ENCODE assay signal across 18 cellular contexts in the genomic region with DNA sequence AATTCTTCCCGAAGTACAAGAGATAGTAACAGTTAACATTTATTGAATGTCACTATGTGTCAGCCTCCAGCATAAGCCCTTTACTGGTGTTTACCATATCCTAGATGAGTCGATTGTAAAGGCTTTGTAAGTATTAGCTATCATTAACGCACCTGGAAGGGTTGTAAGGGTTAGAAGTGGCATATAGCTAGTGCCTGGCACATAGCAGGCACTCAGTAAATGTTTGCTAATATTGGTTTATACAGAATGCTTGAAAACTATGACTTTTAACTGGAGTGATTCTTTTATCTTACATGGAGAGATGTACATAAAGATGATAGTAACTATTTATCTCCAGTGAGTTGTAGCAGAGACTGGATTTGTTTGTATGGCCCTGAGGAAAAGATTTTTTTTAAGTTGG. TPM values are rescaled to one million over a fixed set of nuclear protein-coding genes. Genes with fewer than 3 reads are reported as not detected.
DNase-seq lines count a peak whose midpoint lies in the region; ATAC-seq, FAIRE-seq and TF ChIP-seq lines count a peak whose summit lies in the region.
"Had no signal": no experiment of that assay in that cellular context is flagged by ENCODE, and none has a peak within 500 bp of the region (broad histone marks: within the 10 kb centered on the region; RNA-seq: fewer than 3 reads in every experiment).

No MANE protein-coding gene starts in this region.

- peak overlapping the region; percentile 6 for H3K27ac Mint-ChIP-seq in nephron progenitor cell
- no peak overlapping the region for H3K27ac Mint-ChIP-seq in activated CD4-positive, alpha-beta T cell treated with anti-CD3 and anti-CD28 coated beads for 36 hours
- no peak overlapping the region for H3K27ac Mint-ChIP-seq in activated CD4-positive, alpha-beta memory T cell treated with anti-CD3 and anti-CD28 coated beads for 36 hours
- H3K27ac Mint-ChIP-seq: H9 had no signal

- H3K79me2 ChIP-seq in hepatocyte: no peaks in the 10 kb centered on the region

- peaks cover 1% of the 10 kb centered on the region for H3K9me3 Mint-ChIP-seq in nephron progenitor cell
- H3K9me3 Mint-ChIP-seq in activated CD4-positive, alpha-beta T cell treated with anti-CD3 and anti-CD28 coated beads for 36 hours (ENCODE audit: low read depth): peaks cover 1% of the 10 kb centered on the region
- peaks cover 3% of the 10 kb centered on the region for H3K9me3 Mint-ChIP-seq in activated CD4-positive, alpha-beta memory T cell treated with anti-CD3 and anti-CD28 coated beads for 36 hours
- H3K9me3 Mint-ChIP-seq: H9 had no signal

- CTCF ChIA-PET in activated CD4-positive, alpha-beta T cell treated with anti-CD3 and anti-CD28 coated beads for 36 hours (lab: Charles Lee): interaction anchor here (1.1 to 2.1 kb wide), 2 partner anchors 19 to 31 kb away, joined by 4 to 5 read pairs; no protein-coding TSS in a partner anchor
- CTCF ChIA-PET in activated CD4-positive, alpha-beta memory T cell treated with anti-CD3 and anti-CD28 coated beads for 36 hours (lab: Charles Lee): interaction anchor here (0.8 kb wide), 1 partner anchor 18 kb away, joined by 3 read pairs; no protein-coding TSS in a partner anchor

- no peak overlapping the region for H3K4me3 ChIP-seq in hepatocyte

- no peaks in the 10 kb centered on the region for H3K9me2 ChIP-seq in hepatocyte (replicated peaks; ENCODE audit: insufficient read depth)

- ATAC-seq in activated CD4-positive, alpha-beta T cell treated with anti-CD3 and anti-CD28 coated beads for 36 hours: no peak
- ATAC-seq in GM19467 (IDR thresholded peaks at IDR 0.05; ENCODE audit: unreplicated experiment): no peak
- ATAC-seq: HCT116 had no signal

- peak overlapping the region; percentile 25 for H3K27ac ChIP-seq in hepatocyte

- intact Hi-C loops in activated CD4-positive, alpha-beta T cell treated with anti-CD3 and anti-CD28 coated beads for 36 hours (cut with DNase I, micrococcal nuclease): no loop called here
- intact Hi-C loops in activated CD4-positive, alpha-beta memory T cell treated with anti-CD3 and anti-CD28 coated beads for 36 hours (cut with micrococcal nuclease): no loop called here

- WGBS in hepatocyte (ENCODE audit: low lambda C conversion rate, missing lambda C conversion rate): 20% methylated on average over 3 of the region's 3 CpGs

- H3K4me1 Mint-ChIP-seq in nephron progenitor cell: peaks cover 7% of the 10 kb centered on the region
- no peaks in the 10 kb centered on the region for H3K4me1 Mint-ChIP-seq in activated CD4-positive, alpha-beta T cell treated with anti-CD3 and anti-CD28 coated beads for 36 hours
- H3K4me1 Mint-ChIP-seq in activated CD4-positive, alpha-beta memory T cell treated with anti-CD3 and anti-CD28 coated beads for 36 hours (ENCODE audit: low read depth): no peaks in the 10 kb centered on the region
- H3K4me1 Mint-ChIP-seq: CD4-positive, alpha-beta memory T cell; H9 had no signal

- H4K20me1 ChIP-seq in hepatocyte (ENCODE audit: insufficient read depth, poor library complexity, severe bottlenecking): no peaks in the 10 kb centered on the region

- TF ChIP-seq POLR2A in H54 (IDR thresholded peaks at IDR 0.05; ENCODE audit: low read depth, low read length): no peak

- H3K4me2 ChIP-seq in hepatocyte: no peak overlapping the region

- peaks cover 9% of the 10 kb centered on the region for H3K4me1 ChIP-seq in hepatocyte (ENCODE audit: insufficient read depth)

- no peak overlapping the region for H3K4me3 Mint-ChIP-seq in nephron progenitor cell
- H3K4me3 Mint-ChIP-seq in activated CD4-positive, alpha-beta T cell treated with anti-CD3 and anti-CD28 coated beads for 36 hours: no peak overlapping the region
- no peak overlapping the region for H3K4me3 Mint-ChIP-seq in activated CD4-positive, alpha-beta memory T cell treated with anti-CD3 and anti-CD28 coated beads for 36 hours
- H3K4me3 Mint-ChIP-seq: CD4-positive, alpha-beta memory T cell; H9 had no signal

- H3K27me3 ChIP-seq in hepatocyte: no peaks in the 10 kb centered on the region

- POLR2A ChIA-PET in activated CD4-positive, alpha-beta T cell treated with anti-CD3 and anti-CD28 coated beads for 36 hours (lab: Charles Lee): no interaction called here
- POLR2A ChIA-PET in activated CD4-positive, alpha-beta memory T cell treated with anti-CD3 and anti-CD28 coated beads for 36 hours (lab: Charles Lee): no interaction called here

- H2AFZ ChIP-seq in hepatocyte: no peak overlapping the region

- no peaks in the 10 kb centered on the region for H3K9me3 ChIP-seq in hepatocyte (ENCODE audit: low read depth)

- no peaks in the 10 kb centered on the region for H3K27me3 Mint-ChIP-seq in nephron progenitor cell (ENCODE audit: low read depth, poor library complexity)
- H3K27me3 Mint-ChIP-seq in activated CD4-positive, alpha-beta T cell treated with anti-CD3 and anti-CD28 coated beads for 36 hours: peaks cover 4% of the 10 kb centered on the region
- no peaks in the 10 kb centered on the region for H3K27me3 Mint-ChIP-seq in activated CD4-positive, alpha-beta memory T cell treated with anti-CD3 and anti-CD28 coated beads for 36 hours

- peak; percentile 65 for FAIRE-seq in H54 (lab: Jason Lieb, UNC)
- FAIRE-seq: GM12891, GM18507, H1 had no signal

- DNase-seq in H54 (ENCODE audit: insufficient read length, low spot score): no peak
- no peak for DNase-seq in hepatocyte (ENCODE audit: low spot score)
- DNase-seq in nephron progenitor cell: no peak
- no peak for DNase-seq in GM10266 (ENCODE audit: extremely low spot score)
- DNase-seq in activated CD4-positive, alpha-beta T cell treated with anti-CD3 and anti-CD28 coated beads for 36 hours: no peak
- DNase-seq in activated CD4-positive, alpha-beta memory T cell treated with anti-CD3 and anti-CD28 coated beads for 36 hours: no peak
- DNase-seq: C1 segment of cervical spinal cord; CD4-positive, alpha-beta memory T cell; COR-L47; DMS79; EL; GDM1; H9 had no signal

- TF ChIP-seq CTCF in hepatocyte (IDR thresholded peaks at IDR 0.05; ENCODE audit: poor library complexity): no peak
- no peak for TF ChIP-seq CTCF in nephron progenitor cell (IDR thresholded peaks at IDR 0.05)
- no peak for TF ChIP-seq CTCF in GM10266 (IDR thresholded peaks at IDR 0.05; ENCODE audit: control insufficient read depth, insufficient read depth, low read depth, missing control alignments)

- H3K36me3 Mint-ChIP-seq in nephron progenitor cell (ENCODE audit: low read depth): no peaks in the 10 kb centered on the region
- H3K36me3 Mint-ChIP-seq in activated CD4-positive, alpha-beta T cell treated with anti-CD3 and anti-CD28 coated beads for 36 hours (ENCODE audit: low read depth): no peaks in the 10 kb centered on the region
- no peaks in the 10 kb centered on the region for H3K36me3 Mint-ChIP-seq in activated CD4-positive, alpha-beta memory T cell treated with anti-CD3 and anti-CD28 coated beads for 36 hours
- H3K36me3 Mint-ChIP-seq: CD4-positive, alpha-beta memory T cell had no signal

- H3K36me3 ChIP-seq in hepatocyte (replicated peaks; ENCODE audit: insufficient read depth, low read depth): no peaks in the 10 kb centered on the region

RNA-seq across cellular contexts. Expression of gene ATP11B, which starts 46.3 kb away (rescaled TPM):
- total RNA-seq in hepatocyte: 57.2 and 60.5 TPM in 2 replicates
- 16.3 and 19.8 TPM in 2 replicates for polyA plus RNA-seq in hepatocyte
- total RNA-seq in activated CD4-positive, alpha-beta T cell treated with anti-CD3 and anti-CD28 coated beads for 36 hours: 10 to 100 TPM; 64.6 to 86.7 TPM
- total RNA-seq in activated CD4-positive, alpha-beta memory T cell treated with anti-CD3 and anti-CD28 coated beads for 36 hours: 10 to 100 TPM; 93.9 to 96.0 TPM
